In genomic region chr2:54394392-54394791, GRCh38 we compare ENCODE assay signal across 8 cellular contexts.
DNase-seq lines count a peak whose midpoint lies in the region; ATAC-seq and TF ChIP-seq lines count a peak whose summit lies in the region.

No MANE protein-coding gene starts in this region.

- peak overlapping the region in 6 of 10 donors; percentile 8 to 58 (median 24) for H3K4me3 Mint-ChIP-seq in naive thymus-derived CD8-positive, alpha-beta T cell
- H3K4me3 Mint-ChIP-seq in CD14-positive monocyte: peak overlapping the region in 1 of 2 donors; percentile 0

- ATAC-seq in activated CD4-positive, CD25-positive, alpha-beta regulatory T cell treated with anti-CD3 and anti-CD28 coated beads, Interleukin-2, amount 50 U/mL, for 24 hours: peak; percentile 58 to 69
- peak; percentile 70 for ATAC-seq in HG02610 (IDR thresholded peaks at IDR 0.05; ENCODE audit: unreplicated experiment)
- ATAC-seq in naive thymus-derived CD8-positive, alpha-beta T cell: no peak

- no peaks in the 10 kb centered on the region for H3K9me3 ChIP-seq in OCI-LY3 (ENCODE audit: insufficient read depth, low read length)

- no peaks in the 10 kb centered on the region for H4K20me1 ChIP-seq in OCI-LY3 (ENCODE audit: insufficient read depth, low read length)

- H2AFZ ChIP-seq in OCI-LY3 (ENCODE audit: low read depth, low read length): peak overlapping the region; percentile 88

- no peaks in the 10 kb centered on the region for H3K36me3 ChIP-seq in OCI-LY3 (replicated peaks; ENCODE audit: low read depth, low read length)

- H3K79me2 ChIP-seq in OCI-LY3 (ENCODE audit: low read length): no peaks in the 10 kb centered on the region

- peaks cover 0 to 5% (median 0%) of the 10 kb centered on the region in 3 donors for H3K36me3 Mint-ChIP-seq in naive thymus-derived CD8-positive, alpha-beta T cell
- no peaks in the 10 kb centered on the region for H3K36me3 Mint-ChIP-seq in CD14-positive monocyte

- peak overlapping the region; percentile 42 for H3K4me2 ChIP-seq in OCI-LY3 (ENCODE audit: low read length)

- no peak for DNase-seq in activated CD4-positive, CD25-positive, alpha-beta regulatory T cell treated with anti-CD3 and anti-CD28 coated beads, Interleukin-2, amount 50 U/mL, for 72 hours
- DNase-seq in naive thymus-derived CD8-positive, alpha-beta T cell: peak in 1 of 10 donors; percentile 12
- DNase-seq in NCI-H510A treated with DMSO at 0.1 percent for 48 hours (lab: John Stamatoyannopoulos, UW): no peak
- DNase-seq in NCI-H524 treated with DMSO at 0.1 percent for 48 hours (lab: John Stamatoyannopoulos, UW): no peak
- no peak for DNase-seq in CD14-positive monocyte (ENCODE audit: low spot score)

- H3K27ac Mint-ChIP-seq in naive thymus-derived CD8-positive, alpha-beta T cell: peak overlapping the region in 7 of 10 donors; percentile 37 to 86 (median 73)
- H3K27ac Mint-ChIP-seq in CD14-positive monocyte: peak overlapping the region in 2 of 7 donors; percentile 15 to 50

- TF ChIP-seq CTCF in OCI-LY3 (IDR thresholded peaks at IDR 0.05; ENCODE audit: low read depth, low read length) (no peak), CD14-positive monocyte (IDR thresholded peaks at IDR 0.05) (no peak)

- H3K9ac ChIP-seq in OCI-LY3 (ENCODE audit: low read length): no peak overlapping the region

- peaks cover 8% of the 10 kb centered on the region for H3K4me1 ChIP-seq in OCI-LY3 (ENCODE audit: low read length)

- H3K4me3 ChIP-seq in OCI-LY3 (ENCODE audit: low read length): peak overlapping the region; percentile 32; the same call in 1 of the 2 replicates

- peaks cover 0 to 9% (median 2%) of the 10 kb centered on the region in 4 donors for H3K4me1 Mint-ChIP-seq in naive thymus-derived CD8-positive, alpha-beta T cell
- peaks cover 5% of the 10 kb centered on the region for H3K4me1 Mint-ChIP-seq in CD14-positive monocyte

- intact Hi-C loops in CD14-positive monocyte (cut with micrococcal nuclease): no loop called here

- H3K9me3 Mint-ChIP-seq in naive thymus-derived CD8-positive, alpha-beta T cell: peaks cover 0 to 4% (median 0%) of the 10 kb centered on the region in 9 donors
- H3K9me3 Mint-ChIP-seq in CD14-positive monocyte: peaks cover 0 to 3% (median 1%) of the 10 kb centered on the region in 7 donors

- H3K27me3 Mint-ChIP-seq in naive thymus-derived CD8-positive, alpha-beta T cell: no peaks in the 10 kb centered on the region
- H3K27me3 Mint-ChIP-seq in CD14-positive monocyte (ENCODE audit: low read depth in 3 of 3): peaks cover 5 to 8% (median 5%) of the 10 kb centered on the region in 3 donors

- POLR2A ChIA-PET in naive thymus-derived CD8-positive, alpha-beta T cell (lab: Charles Lee): no interaction called here

- H3K27ac ChIP-seq in OCI-LY3 (ENCODE audit: low read length): no peak overlapping the region

- no peaks in the 10 kb centered on the region for H3K27me3 ChIP-seq in OCI-LY3 (ENCODE audit: low read depth, low read length)

Comparison
In these comparisons a context has a peak if more than half of its experiments do, and no peak if none do; other contexts are left out.
1. ATAC-seq: peak in activated CD4-positive, CD25-positive, alpha-beta regulatory T cell treated with anti-CD3 and anti-CD28 coated beads, Interleukin-2, amount 50 U/mL, for 24 hours (2 of 2) and HG02610 (single experiment); none in naive thymus-derived CD8-positive, alpha-beta T cell (0 of 2).